In genomic region chr7:70455925-70456324, GRCh38 we compare ENCODE assay signal across 21 cellular contexts.
DNase-seq lines count a peak whose midpoint lies in the region; ATAC-seq and TF ChIP-seq lines count a peak whose summit lies in the region.
"Had no signal": no experiment of that assay in that cellular context is flagged by ENCODE, and none has a peak within 500 bp of the region (broad histone marks: within the 10 kb centered on the region; RNA-seq: fewer than 3 reads in every experiment).

No MANE protein-coding gene starts in this region.

- DNase-seq in Karpas-422 (peak; percentile 55), cerebellar cortex (ENCODE audit: low spot score) (no peak), GM13977 (ENCODE audit: low spot score) (no peak)
- no peak for DNase-seq in effector memory CD8-positive, alpha-beta T cell
- DNase-seq: CD4-positive, CD25-positive, alpha-beta regulatory T cell; KG1; MG63; NCI-H1105 treated with DMSO at 0.1 percent for 48 hours; NCI-H187 treated with DMSO at 0.1 percent for 48 hours; NCI-H446 treated with DMSO at 0.1 percent for 48 hours; NCI-H748 treated with DMSO at 0.1 percent for 48 hours; T-helper 1 cell had no signal

- peak overlapping the region; percentile 83 to 88 for H3K27ac Mint-ChIP-seq in effector memory CD8-positive, alpha-beta T cell
- H3K27ac Mint-ChIP-seq: GM23338 had no signal

- H3K4me2 ChIP-seq in DOHH2 (ENCODE audit: low read length) (peak overlapping the region; percentile 86), Karpas-422 (ENCODE audit: low read depth, low read length, poor library complexity, severe bottlenecking) (peak overlapping the region; percentile 26)
- H3K4me2 ChIP-seq: A549, GM23338 had no signal

- H3K9ac ChIP-seq in Karpas-422 (ENCODE audit: low read length): peak overlapping the region; percentile 41; the same call in 1 of the 2 replicates

- no peaks in the 10 kb centered on the region for H3K9me2 ChIP-seq in DOHH2 (replicated peaks; ENCODE audit: control insufficient read depth, low read length)
- H3K9me2 ChIP-seq in Karpas-422 (replicated peaks; ENCODE audit: insufficient read depth, low read length): no peaks in the 10 kb centered on the region

- peaks cover 31% of the 10 kb centered on the region for H3F3A ChIP-seq in DOHH2 (ENCODE audit: control insufficient read depth, insufficient read depth)

- H3K4me1 Mint-ChIP-seq in effector memory CD8-positive, alpha-beta T cell (ENCODE audit: low read depth in 2 of 2): peaks cover 15 to 23% of the 10 kb centered on the region in 2 donors

- no peaks in the 10 kb centered on the region for H3K9me3 ChIP-seq in DOHH2 (ENCODE audit: control insufficient read depth, insufficient read depth, low read length)
- no peaks in the 10 kb centered on the region for H3K9me3 ChIP-seq in Karpas-422 (ENCODE audit: low read length)
- H3K9me3 ChIP-seq: A549, MG63 had no signal

- H3K27ac ChIP-seq in DOHH2 (ENCODE audit: low read depth, low read length): peak overlapping the region; percentile 97
- H3K27ac ChIP-seq in Karpas-422 (ENCODE audit: low read length): peak overlapping the region; percentile 45
- H3K27ac ChIP-seq: A549, SK-N-MC had no signal

- H3K4me3 Mint-ChIP-seq in effector memory CD8-positive, alpha-beta T cell: peak overlapping the region; percentile 31 to 47
- H3K4me3 Mint-ChIP-seq: GM23338 had no signal

- in situ Hi-C loops in GM13977 (cut with MboI; ENCODE audit: low pct_unique_long_range_greater_than_20kb, low sequenced_read_pairs, unreplicated experiment): no loop called here

- H3K4me1 ChIP-seq in DOHH2 (ENCODE audit: control insufficient read depth, low read length): peaks cover 69% of the 10 kb centered on the region
- H3K4me1 ChIP-seq in Karpas-422 (ENCODE audit: low read length): peaks cover 34% of the 10 kb centered on the region
- H3K4me1 ChIP-seq: A549 had no signal

- H3K27me3 ChIP-seq in DOHH2 (ENCODE audit: control insufficient read depth, low read length): no peaks in the 10 kb centered on the region
- H3K27me3 ChIP-seq in Karpas-422 (ENCODE audit: low read length): no peaks in the 10 kb centered on the region
- H3K27me3 ChIP-seq: MG63 had no signal

- no peaks in the 10 kb centered on the region for H3K9me3 Mint-ChIP-seq in effector memory CD8-positive, alpha-beta T cell
- H3K9me3 Mint-ChIP-seq: GM23338 had no signal

- no peaks in the 10 kb centered on the region for H3K36me3 Mint-ChIP-seq in effector memory CD8-positive, alpha-beta T cell (ENCODE audit: insufficient read depth)
- H3K36me3 Mint-ChIP-seq: CD4-positive, CD25-positive, alpha-beta regulatory T cell had no signal

- no peak for TF ChIP-seq CTCF in DOHH2 (IDR thresholded peaks at IDR 0.05; ENCODE audit: low read depth, low read length, poor library complexity, severe bottlenecking)
- TF ChIP-seq CTCF in GM13977 (IDR thresholded peaks at IDR 0.05; ENCODE audit: extremely low read depth, insufficient read depth, missing control alignments): no peak

- H4K20me1 ChIP-seq in DOHH2 (ENCODE audit: control insufficient read depth, insufficient read depth, low read depth, low read length) (no peaks in the 10 kb centered on the region), Karpas-422 (ENCODE audit: insufficient read depth, low read depth, low read length) (no peaks in the 10 kb centered on the region)

- 0 out of 2 replicates have a peak overlapping the region, but pooled peaks have one; percentile 6 for H2AFZ ChIP-seq in Karpas-422 (ENCODE audit: low read length)
- H2AFZ ChIP-seq: GM23338 had no signal

- H3K4me3 ChIP-seq in DOHH2 (ENCODE audit: low read length): peak overlapping the region; percentile 65
- no peak overlapping the region for H3K4me3 ChIP-seq in Karpas-422 (ENCODE audit: low read length)
- H3K4me3 ChIP-seq: A549, GM23338, MG63, SK-N-MC had no signal

- H3K36me3 ChIP-seq in DOHH2 (ENCODE audit: control insufficient read depth, low read length) (peaks cover 8% of the 10 kb centered on the region), Karpas-422 (ENCODE audit: insufficient read depth, low read length) (no peaks in the 10 kb centered on the region)
- H3K36me3 ChIP-seq: MG63 had no signal

- H3K27me3 Mint-ChIP-seq in effector memory CD8-positive, alpha-beta T cell: no peaks in the 10 kb centered on the region
- H3K27me3 Mint-ChIP-seq: CD4-positive, CD25-positive, alpha-beta regulatory T cell had no signal

- ATAC-seq in GM19452 (IDR thresholded peaks at IDR 0.05; ENCODE audit: unreplicated experiment): peak; percentile 20
- no peak for ATAC-seq in effector memory CD8-positive, alpha-beta T cell (replicated peaks)
- no peak for ATAC-seq in GM19035 (IDR thresholded peaks at IDR 0.05; ENCODE audit: unreplicated experiment)
- ATAC-seq in GM21390 (IDR thresholded peaks at IDR 0.05; ENCODE audit: unreplicated experiment): no peak
- ATAC-seq: A549, GM23338, Panc1, Right ventricle myocardium inferior had no signal

- peaks cover 8% of the 10 kb centered on the region for H3K79me2 ChIP-seq in DOHH2 (ENCODE audit: control insufficient read depth, low read length)
- no peaks in the 10 kb centered on the region for H3K79me2 ChIP-seq in Karpas-422 (ENCODE audit: low read length)
